ENCODE assay signal across 14 cellular contexts in the genomic region with DNA sequence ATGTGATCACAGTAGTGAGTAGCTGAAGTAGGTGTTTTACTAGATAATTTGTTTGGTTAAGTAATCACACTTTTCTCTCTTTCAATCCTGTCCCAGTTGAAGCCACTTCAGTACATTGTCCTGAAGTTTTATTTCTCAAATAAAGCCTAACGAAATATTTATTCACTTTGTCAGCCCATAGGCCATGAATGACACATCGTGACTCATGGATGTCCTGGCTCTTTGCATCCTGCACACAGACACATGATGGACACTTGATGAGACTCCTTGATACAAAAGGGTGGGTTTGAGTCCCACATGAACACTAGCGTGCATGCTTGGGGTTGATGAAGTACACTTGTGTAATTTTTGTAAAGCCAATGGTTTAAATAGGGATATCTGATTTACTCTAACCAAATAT. TPM values are rescaled to one million over a fixed set of nuclear protein-coding genes. Genes with fewer than 3 reads are reported as not detected.
DNase-seq lines count a peak whose midpoint lies in the region; TF ChIP-seq lines count a peak whose summit lies in the region.
"Had no signal": no experiment of that assay in that cellular context is flagged by ENCODE, and none has a peak within 500 bp of the region (broad histone marks: within the 10 kb centered on the region; RNA-seq: fewer than 3 reads in every experiment).

No MANE protein-coding gene starts in this region.

- H3K27me3 ChIP-seq in mammary epithelial cell (ENCODE audit: insufficient read depth, low read length) = no peaks in the 10 kb centered on the region
- no peaks in the 10 kb centered on the region for H3K27me3 ChIP-seq in mesenchymal stem cell (ENCODE audit: control insufficient read depth in 1 of 2, insufficient read depth in 1 of 2, low read length in 2 of 2)
- H3K27me3 ChIP-seq: right lobe of liver, upper lobe of left lung had no signal

- in situ Hi-C loops in mammary epithelial cell (cut with MboI; ENCODE audit: low sequenced_read_pairs in 2 of 2) = no loop called here

- H2AFZ ChIP-seq in mammary epithelial cell (ENCODE audit: low read depth, low read length) (no peak overlapping the region), mesenchymal stem cell (ENCODE audit: low read depth, low read length) (no peak overlapping the region)

- intact Hi-C loops in mammary epithelial cell (cut with micrococcal nuclease) = no loop called here

- no peaks in the 10 kb centered on the region for H3K36me3 Mint-ChIP-seq in activated CD4-positive, alpha-beta memory T cell treated with anti-CD3 and anti-CD28 coated beads, Interleukin-2, amount 10 ng/mL, durations not matched to agents 7 days and 5 days (ENCODE audit: low read depth)

- no peaks in the 10 kb centered on the region for H3K27me3 Mint-ChIP-seq in activated CD4-positive, alpha-beta memory T cell treated with anti-CD3 and anti-CD28 coated beads, Interleukin-2, amount 10 ng/mL, durations not matched to agents 7 days and 5 days
- H3K27me3 Mint-ChIP-seq: activated T-helper 17 cell treated with anti-CD3 and anti-CD28 coated beads, Interleukin-2, amount 50 U/mL, for 72 hours had no signal

- H3K27ac ChIP-seq in mammary epithelial cell (ENCODE audit: insufficient read depth, low read depth, low read length) (peak overlapping the region; percentile 100), mesenchymal stem cell (ENCODE audit: low read length, poor library complexity, severe bottlenecking) (peak overlapping the region; percentile 98)
- H3K27ac ChIP-seq: right lobe of liver, upper lobe of left lung had no signal

- H3K4me2 ChIP-seq in mammary epithelial cell (ENCODE audit: insufficient read depth, low read depth, low read length) = peak overlapping the region; percentile 74
- H3K4me2 ChIP-seq in mesenchymal stem cell (ENCODE audit: low read length, poor library complexity, severe bottlenecking) = peak overlapping the region; percentile 18

- no peaks in the 10 kb centered on the region for H4K20me1 ChIP-seq in mammary epithelial cell (ENCODE audit: insufficient read depth, low read length)

- no peaks in the 10 kb centered on the region for H3K4me1 Mint-ChIP-seq in activated CD4-positive, alpha-beta memory T cell treated with anti-CD3 and anti-CD28 coated beads, Interleukin-2, amount 10 ng/mL, durations not matched to agents 7 days and 5 days
- H3K4me1 Mint-ChIP-seq: activated T-helper 17 cell treated with anti-CD3 and anti-CD28 coated beads, Interleukin-2, amount 50 U/mL, for 72 hours had no signal

- peak; percentile 96 for DNase-seq in Daoy (ENCODE audit: low read depth)
- DNase-seq in NCI-H460 (ENCODE audit: extremely low read depth, low read depth) = peak; percentile 74
- DNase-seq in mammary epithelial cell = peak; percentile 96
- DNase-seq in mesenchymal stem cell = peak; percentile 68
- DNase-seq in activated naive CD4-positive, alpha-beta T cell treated with anti-CD3 and anti-CD28 coated beads, Interleukin-2, amount 50 U/mL, for 16 hours = no peak
- DNase-seq in SIG-M5 (lab: John Stamatoyannopoulos, UW) = no peak
- no peak for DNase-seq in activated CD4-positive, alpha-beta memory T cell treated with anti-CD3 and anti-CD28 coated beads, Interleukin-2, amount 10 ng/mL, durations not matched to agents 7 days and 5 days
- no peak for DNase-seq in activated CD4-positive, alpha-beta T cell treated with anti-CD3 and anti-CD28 coated beads, Interleukin-2, amount 50 U/mL, for 48 hours
- DNase-seq: cortex of kidney, DMS 273 treated with DMSO at 0.1 percent for 48 hours, right lobe of liver, upper lobe of left lung had no signal

- no peak overlapping the region for H3K4me3 Mint-ChIP-seq in activated CD4-positive, alpha-beta memory T cell treated with anti-CD3 and anti-CD28 coated beads, Interleukin-2, amount 10 ng/mL, durations not matched to agents 7 days and 5 days
- H3K4me3 Mint-ChIP-seq: activated T-helper 17 cell treated with anti-CD3 and anti-CD28 coated beads, Interleukin-2, amount 50 U/mL, for 72 hours had no signal

- H3K23ac ChIP-seq in mesenchymal stem cell (ENCODE audit: low read length in 2 of 2) = no peak overlapping the region

- peak overlapping the region; percentile 46 for H2BK5ac ChIP-seq in mesenchymal stem cell (ENCODE audit: low read depth, low read length, poor library complexity, severe bottlenecking)

- peaks cover 59% of the 10 kb centered on the region for H3K4me1 ChIP-seq in mammary epithelial cell (ENCODE audit: insufficient read depth, low read length)
- peaks cover 8% of the 10 kb centered on the region for H3K4me1 ChIP-seq in mesenchymal stem cell (ENCODE audit: control insufficient read depth, insufficient read depth, low read depth, low read length)
- H3K4me1 ChIP-seq: right lobe of liver, upper lobe of left lung had no signal

- POLR2A ChIA-PET in activated CD4-positive, alpha-beta memory T cell treated with anti-CD3 and anti-CD28 coated beads, Interleukin-2, amount 10 ng/mL, durations not matched to agents 7 days and 5 days (lab: Charles Lee) = no interaction called here

- H2BK15ac ChIP-seq in mesenchymal stem cell (ENCODE audit: low read depth, poor library complexity, severe bottlenecking) = no peak overlapping the region

- H3K4me3 ChIP-seq in mammary epithelial cell (replicated peaks in 1 of 3; ENCODE audit: insufficient read depth in 1 of 3, low read depth in 2 of 3, low read length in 3 of 3) (no peak overlapping the region), mesenchymal stem cell (ENCODE audit: insufficient read depth in 1 of 2, low read depth in 1 of 2, low read length in 2 of 2) (no peak overlapping the region)
- H3K4me3 ChIP-seq: right lobe of liver, upper lobe of left lung had no signal

- 5% methylated on average over 3 of the region's 3 CpGs for WGBS in mammary epithelial cell (ENCODE audit: low coverage, missing lambda C conversion rate)
- 14% methylated on average over 2 of the region's 3 CpGs for WGBS in mesenchymal stem cell

- no TSS peak for BruUV-seq in mammary epithelial cell (replicated peaks; lab: Mats Ljungman, UMichigan)

- H3K9me3 Mint-ChIP-seq in activated CD4-positive, alpha-beta memory T cell treated with anti-CD3 and anti-CD28 coated beads, Interleukin-2, amount 10 ng/mL, durations not matched to agents 7 days and 5 days = no peaks in the 10 kb centered on the region
- H3K9me3 Mint-ChIP-seq: activated T-helper 17 cell treated with anti-CD3 and anti-CD28 coated beads, Interleukin-2, amount 50 U/mL, for 72 hours had no signal

- H3K27ac Mint-ChIP-seq in activated CD4-positive, alpha-beta memory T cell treated with anti-CD3 and anti-CD28 coated beads, Interleukin-2, amount 10 ng/mL, durations not matched to agents 7 days and 5 days = no peak overlapping the region
- H3K27ac Mint-ChIP-seq: activated T-helper 17 cell treated with anti-CD3 and anti-CD28 coated beads, Interleukin-2, amount 50 U/mL, for 72 hours had no signal

- dilution Hi-C loops in mammary epithelial cell (cut with HindIII; ENCODE audit: low sequenced_read_pairs) = no loop called here

- CTCF ChIA-PET in mammary epithelial cell (lab: Charles Lee; ENCODE audit: low non-redundant PET) = no interaction called here
- CTCF ChIA-PET in activated CD4-positive, alpha-beta memory T cell treated with anti-CD3 and anti-CD28 coated beads, Interleukin-2, amount 10 ng/mL, durations not matched to agents 7 days and 5 days (lab: Charles Lee) = no interaction called here

- peak overlapping the region; percentile 96 for H3K9ac ChIP-seq in mammary epithelial cell (ENCODE audit: insufficient read depth, low read length)
- no peak overlapping the region for H3K9ac ChIP-seq in mesenchymal stem cell (ENCODE audit: low read length)

- H4K91ac ChIP-seq in mesenchymal stem cell (ENCODE audit: low read length) = no peak overlapping the region

- H3K36me3 ChIP-seq in mammary epithelial cell (ENCODE audit: insufficient read depth, low read length) = no peaks in the 10 kb centered on the region
- no peaks in the 10 kb centered on the region for H3K36me3 ChIP-seq in mesenchymal stem cell (ENCODE audit: control insufficient read depth in 1 of 2, insufficient read depth in 2 of 2, low read depth in 1 of 2, low read length in 2 of 2)
- H3K36me3 ChIP-seq: right lobe of liver, upper lobe of left lung had no signal

- H2BK120ac ChIP-seq in mesenchymal stem cell (ENCODE audit: low read depth, low read length) = no peak overlapping the region

- H3K9me3 ChIP-seq in mammary epithelial cell (replicated peaks; ENCODE audit: insufficient read depth, low read length) (no peaks in the 10 kb centered on the region), mesenchymal stem cell (ENCODE audit: control insufficient read depth, low read length) (no peaks in the 10 kb centered on the region)
- H3K9me3 ChIP-seq: right lobe of liver, upper lobe of left lung had no signal

- H3K79me2 ChIP-seq in mammary epithelial cell (ENCODE audit: insufficient read depth, low read length) = no peaks in the 10 kb centered on the region

- H3K18ac ChIP-seq in mesenchymal stem cell (ENCODE audit: low read depth in 1 of 2, low read length in 2 of 2) = no peak overlapping the region

- TF ChIP-seq CTCF in mammary epithelial cell (conservative IDR thresholded peaks at IDR 0.05 in 1 of 2, IDR thresholded peaks at IDR 0.05 in 1 of 2; ENCODE audit: extremely low read depth in 1 of 2, insufficient read depth in 1 of 2, low read depth in 1 of 2, low read length in 2 of 2) = no peak

- H3K79me1 ChIP-seq in mesenchymal stem cell (replicated peaks; ENCODE audit: low read length, poor library complexity, severe bottlenecking) = no peaks in the 10 kb centered on the region

- no peak overlapping the region for H3K4ac ChIP-seq in mesenchymal stem cell (ENCODE audit: low read depth in 1 of 2, low read length in 2 of 2)

- H4K8ac ChIP-seq in mesenchymal stem cell (ENCODE audit: low read length) = no peak overlapping the region

- H2AK5ac ChIP-seq in mesenchymal stem cell (ENCODE audit: low read length, severe bottlenecking) = peak overlapping the region; percentile 81

- no peak overlapping the region for H3K14ac ChIP-seq in mesenchymal stem cell (ENCODE audit: low read length in 2 of 2)

- H2BK12ac ChIP-seq in mesenchymal stem cell (ENCODE audit: low read length in 2 of 2) = no peak overlapping the region

RNA-seq across cellular contexts. Expression of a gene that starts 22.8 kb away (rescaled TPM):
- total RNA-seq in Daoy (2014; rRNA removed; shearing (Covaris generic)) = 1.4 and 1.6 TPM in 2 replicates
- 2.1 and 3.2 TPM in 2 replicates for total RNA-seq in NCI-H460 (2014; rRNA removed; shearing (Covaris generic))
- polyA plus RNA-seq in NCI-H460 (2014; cell fraction: nucleus; rRNA removed) = 5.2 and 9.0 TPM in 2 replicates
- 1,000 to 10,000 TPM; 1,201 to 2,277 TPM for total RNA-seq in mammary epithelial cell
- polyA plus RNA-seq in mammary epithelial cell = 1,668 TPM
- 2,109 TPM for polyA minus RNA-seq in mammary epithelial cell
- 0.37 TPM for polyA plus RNA-seq in mesenchymal stem cell (2013, experiment 1 of 2)
- 0.38 TPM for polyA plus RNA-seq in mesenchymal stem cell (2013, experiment 2 of 2)
- not detected for total RNA-seq in activated CD4-positive, alpha-beta memory T cell treated with anti-CD3 and anti-CD28 coated beads, Interleukin-2, amount 10 ng/mL, durations not matched to agents 7 days and 5 days
- total RNA-seq: HepG2 had no signal

Comparison
In these comparisons a context has a peak if more than half of its experiments do, and no peak if none do; other contexts are left out.
1. DNase-seq: peak in Daoy (single experiment), NCI-H460 (single experiment), mammary epithelial cell (single experiment) and mesenchymal stem cell (single experiment); none in activated naive CD4-positive, alpha-beta T cell treated with anti-CD3 and anti-CD28 coated beads, Interleukin-2, amount 50 U/mL, for 16 hours (single experiment), SIG-M5 (single experiment), activated CD4-positive, alpha-beta memory T cell treated with anti-CD3 and anti-CD28 coated beads, Interleukin-2, amount 10 ng/mL, durations not matched to agents 7 days and 5 days (single experiment) and activated CD4-positive, alpha-beta T cell treated with anti-CD3 and anti-CD28 coated beads, Interleukin-2, amount 50 U/mL, for 48 hours (0 of 2).
2. RNA of a gene that starts 22.8 kb away (total RNA-seq): 1,201 to 2,277 TPM in mammary epithelial cell; 2.1 to 3.2 TPM in NCI-H460, 1.4 to 1.6 TPM in Daoy and not detected in activated CD4-positive, alpha-beta memory T cell treated with anti-CD3 and anti-CD28 coated beads, Interleukin-2, amount 10 ng/mL, durations not matched to agents 7 days and 5 days; every median in the first group is over 100 times any median in the second.